ENCODE assay signal across 25 cellular contexts in genomic region chr17:11848330-11848729, GRCh38.
"Had no signal": no experiment of that assay in that cellular context is flagged by ENCODE, and none has a peak within 500 bp of the region (broad histone marks: within the 10 kb centered on the region; RNA-seq: fewer than 3 reads in every experiment).

No MANE protein-coding gene starts in this region.

- H3K4me3 ChIP-seq: coronary artery, dorsolateral prefrontal cortex, esophagus muscularis mucosa, gastrocnemius medialis, heart right ventricle, left lung, lower lobe of right lung, mucosa of descending colon had no signal

- DNase-seq: cerebellar nuclear complex; dermis blood vessel endothelial cell; dorsolateral prefrontal cortex; effector CD8-positive, alpha-beta T cell; effector memory CD8-positive, alpha-beta T cell; endodermal cell; foreskin keratinocyte; gastrocnemius medialis; glutamatergic neuron; head of caudate nucleus; heart right ventricle; hippocampal formation; immature natural killer cell; islet precursor cell; left cardiac atrium; left lung; left ventricle myocardium superior; lower lobe of right lung; mesenchymal stem cell; mucosa of descending colon had no signal

- ATAC-seq: effector memory CD8-positive, alpha-beta T cell; foreskin keratinocyte; gastrocnemius medialis; heart right ventricle; left cardiac atrium; left lung; left ventricle myocardium superior; lower lobe of right lung; mucosa of descending colon had no signal

- H3K27ac Mint-ChIP-seq: effector memory CD8-positive, alpha-beta T cell; endodermal cell; immature natural killer cell; mesothelial cell of epicardium had no signal

- H3K4me1 ChIP-seq: foreskin keratinocyte, gastrocnemius medialis, left lung, lower lobe of right lung had no signal

- H3K27me3 Mint-ChIP-seq: central memory CD8-positive, alpha-beta T cell had no signal

- H3K9me3 Mint-ChIP-seq: endodermal cell, mesothelial cell of epicardium had no signal

- H3K27ac ChIP-seq: coronary artery, dorsolateral prefrontal cortex, esophagus muscularis mucosa, foreskin keratinocyte, gastrocnemius medialis, heart right ventricle, left lung, lower lobe of right lung had no signal

- H3K36me3 ChIP-seq: esophagus muscularis mucosa, gastrocnemius medialis, heart right ventricle, left lung, lower lobe of right lung had no signal

- H3K4me3 Mint-ChIP-seq: central memory CD8-positive, alpha-beta T cell; effector memory CD8-positive, alpha-beta T cell; endodermal cell; immature natural killer cell; mesothelial cell of epicardium had no signal

- FAIRE-seq: endothelial cell of umbilical vein had no signal

- H3K4me1 Mint-ChIP-seq: central memory CD8-positive, alpha-beta T cell; endodermal cell; immature natural killer cell; mesothelial cell of epicardium had no signal

- H3K36me3 Mint-ChIP-seq: mesothelial cell of epicardium had no signal

- H3K9me3 ChIP-seq: esophagus muscularis mucosa, gastrocnemius medialis, heart right ventricle, left lung, lower lobe of right lung, mucosa of descending colon had no signal
